7 cellular contexts compared by ENCODE assay signal in the genomic region with DNA sequence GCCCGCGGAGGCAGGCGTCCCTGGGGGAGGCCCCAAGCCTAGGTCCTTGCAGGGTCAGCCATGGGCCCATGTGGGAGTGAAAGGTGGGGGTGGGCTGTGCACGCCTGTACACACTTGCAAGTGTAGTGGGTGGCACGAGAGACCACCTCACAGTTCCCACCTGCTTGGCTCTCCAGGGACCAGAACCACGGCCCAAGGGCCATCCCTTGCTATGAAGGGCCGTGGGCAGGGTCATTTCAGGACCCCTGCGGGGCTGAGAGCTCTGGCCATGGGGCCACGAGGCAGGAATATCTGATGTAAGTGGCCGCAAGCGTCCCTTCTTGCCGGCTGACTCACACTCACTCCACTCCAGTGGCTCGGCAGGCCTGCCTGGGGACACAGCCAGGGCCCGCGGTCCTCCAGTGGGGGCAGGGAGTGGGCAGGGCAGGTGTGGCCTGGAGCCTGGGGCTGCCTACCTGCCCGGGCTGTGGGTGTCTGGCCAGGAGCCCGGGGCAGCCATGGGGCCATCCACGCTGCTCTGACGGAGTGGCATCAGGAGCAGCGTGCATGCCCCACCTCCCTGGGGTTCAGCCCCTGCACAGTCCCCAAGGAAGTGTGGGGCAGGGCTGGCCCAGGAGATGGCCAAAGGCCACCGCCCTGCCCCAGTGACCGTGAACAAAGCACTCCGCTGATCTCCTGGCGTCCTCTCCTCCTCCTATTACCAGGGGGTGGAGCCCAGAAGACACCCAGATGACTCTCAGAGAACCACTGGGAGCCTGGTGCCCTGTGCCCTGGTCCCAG. TPM values are rescaled to one million over a fixed set of nuclear protein-coding genes. Genes with fewer than 3 reads are reported as not detected.
A peak's percentile ranks its signal among the peaks of the same experiment; 100 is the strongest.
DNase-seq lines count a peak whose midpoint lies in the region; ATAC-seq, FAIRE-seq and TF ChIP-seq lines count a peak whose summit lies in the region.

No MANE protein-coding gene starts in this region.

- H3K36me3 Mint-ChIP-seq in central memory CD8-positive, alpha-beta T cell (ENCODE audit: insufficient read depth), result peaks cover 14% of the 10 kb centered on the region

- peak overlapping the region; percentile 95 for H3K4me2 ChIP-seq in OCI-LY3 (ENCODE audit: low read length)

- intact Hi-C loops in right lobe of liver (cut with DNase I) (no loop called here), testis (cut with DNase I; ENCODE audit: low total_unique reads) (no loop called here)

- peaks cover 35% of the 10 kb centered on the region for H3K4me1 Mint-ChIP-seq in central memory CD8-positive, alpha-beta T cell

- FAIRE-seq in H54 (lab: Jason Lieb, UNC), result peak; percentile 52

- H3K27me3 ChIP-seq in OCI-LY3 (ENCODE audit: low read depth, low read length), result no peaks in the 10 kb centered on the region
- no peaks in the 10 kb centered on the region for H3K27me3 ChIP-seq in right lobe of liver
- H3K27me3 ChIP-seq in testis, result no peaks in the 10 kb centered on the region

- no peak for TF ChIP-seq CTCF in OCI-LY3 (IDR thresholded peaks at IDR 0.05; ENCODE audit: low read depth, low read length)
- no peak for TF ChIP-seq CTCF in right lobe of liver (IDR thresholded peaks at IDR 0.05)
- TF ChIP-seq CTCF in testis (IDR thresholded peaks at IDR 0.05), result no peak

- DNase-seq in H54 (ENCODE audit: insufficient read length, low spot score) (peak; percentile 78), right lobe of liver (peak; percentile 91 to 97 (median 97)), testis (peak; percentile 81)
- no peak for DNase-seq in central memory CD8-positive, alpha-beta T cell (ENCODE audit: low spot score in 2 of 2)

- H3K4me3 ChIP-seq in OCI-LY3 (ENCODE audit: low read length) (peak overlapping the region; percentile 89), right lobe of liver (peak overlapping the region in 1 of 3 donors; percentile 69), testis (no peak overlapping the region)

- H3K36me3 ChIP-seq in OCI-LY3 (replicated peaks; ENCODE audit: low read depth, low read length) (no peaks in the 10 kb centered on the region), right lobe of liver (no peaks in the 10 kb centered on the region), testis (ENCODE audit: low read depth, missing control alignments) (no peaks in the 10 kb centered on the region)

- no peak for TF ChIP-seq POLR2A in H54 (IDR thresholded peaks at IDR 0.05; ENCODE audit: low read depth, low read length)
- peak; percentile 75 for TF ChIP-seq POLR2A in right lobe of liver (IDR thresholded peaks at IDR 0.05)
- no peak for TF ChIP-seq POLR2A in testis (IDR thresholded peaks at IDR 0.05)
- TF ChIP-seq POLR2A in GM18505 (IDR thresholded peaks at IDR 0.05; ENCODE audit: borderline replicate concordance, extremely low read depth, insufficient read depth, insufficient read length), result no peak

- peak overlapping the region; percentile 94 for H3K4me3 Mint-ChIP-seq in central memory CD8-positive, alpha-beta T cell

- H3K9ac ChIP-seq in OCI-LY3 (ENCODE audit: low read length), result peak overlapping the region; percentile 84

- H3K27ac ChIP-seq in OCI-LY3 (ENCODE audit: low read length) (peak overlapping the region; percentile 84), right lobe of liver (peak overlapping the region; percentile 99 to 100 (median 100)), testis (peak overlapping the region; percentile 96 to 100)

- H3K9me3 Mint-ChIP-seq in central memory CD8-positive, alpha-beta T cell, result no peaks in the 10 kb centered on the region

- H3K9me3 ChIP-seq in OCI-LY3 (ENCODE audit: insufficient read depth, low read length), result no peaks in the 10 kb centered on the region
- no peaks in the 10 kb centered on the region for H3K9me3 ChIP-seq in right lobe of liver
- H3K9me3 ChIP-seq in testis, result no peaks in the 10 kb centered on the region

- 34% methylated on average over 8 of the region's 24 CpGs for WGBS in right lobe of liver (ENCODE audit: insufficient coverage, low coverage, low lambda C conversion rate, missing lambda C conversion rate)
- 51 to 62% methylated on average over 7 to 24 of the region's 24 CpGs for WGBS in testis, 2 donors

- H3K4me1 ChIP-seq in OCI-LY3 (ENCODE audit: low read length) (peaks cover 57% of the 10 kb centered on the region), right lobe of liver (peaks cover 0 to 26% (median 12%) of the 10 kb centered on the region in 4 donors), testis (peaks cover 49% of the 10 kb centered on the region)

- H2AFZ ChIP-seq in OCI-LY3 (ENCODE audit: low read depth, low read length), result no peak overlapping the region

- H3K27me3 Mint-ChIP-seq in central memory CD8-positive, alpha-beta T cell, result no peaks in the 10 kb centered on the region

- H3K27ac Mint-ChIP-seq in central memory CD8-positive, alpha-beta T cell (ENCODE audit: low read depth), result peak overlapping the region; percentile 98

- peaks cover 24% of the 10 kb centered on the region; the same call in 1 of the 2 replicates for H3K79me2 ChIP-seq in OCI-LY3 (ENCODE audit: low read length)

- no peak for ATAC-seq in central memory CD8-positive, alpha-beta T cell (replicated peaks; ENCODE audit: extremely low read depth, poor library complexity, severe bottlenecking)
- ATAC-seq in right lobe of liver (peak; percentile 72 to 81 (median 76)), GM19455 (IDR thresholded peaks at IDR 0.05; ENCODE audit: unreplicated experiment) (no peak), GM18505 (IDR thresholded peaks at IDR 0.05; ENCODE audit: unreplicated experiment) (no peak)

- H4K20me1 ChIP-seq in OCI-LY3 (ENCODE audit: insufficient read depth, low read length), result no peaks in the 10 kb centered on the region

RNA-seq across cellular contexts. Expression of gene MKNK2, which starts 8.6 kb away (rescaled TPM):
- total RNA-seq in right lobe of liver (100 to 1,000 TPM in 4 of 6 experiments, 10 to 100 TPM in 2; 80.5 to 218 (median 117) TPM), testis (100 to 1,000 TPM in 1 of 2 donors, 10 to 100 TPM in 1; 93.0 to 103 TPM)
- 76.5 TPM for polyA plus RNA-seq in testis (ENCODE audit: insufficient read depth, low read depth, low replicate concordance)

RNA-seq across cellular contexts. Expression of gene MOB3A, which starts 36.5 kb away (rescaled TPM):
- total RNA-seq in right lobe of liver (10 to 100 TPM in 4 of 6 experiments, 1 to 10 TPM in 2; 8.3 to 13.8 (median 10.8) TPM), testis (10 to 100 TPM; 22.8 to 31.6 TPM)
- 17.8 TPM for polyA plus RNA-seq in testis (ENCODE audit: insufficient read depth, low read depth, low replicate concordance)

RNA-seq across cellular contexts. Expression of gene IZUMO4, which starts 37.1 kb away (rescaled TPM):
- total RNA-seq in right lobe of liver (1 to 10 TPM in 5 of 6 experiments, not detected in 1; 1.2 to 6.9 (median 4.2) TPM), testis (100 to 1,000 TPM; 208 to 276 TPM)
- 796 TPM for polyA plus RNA-seq in testis (ENCODE audit: insufficient read depth, low read depth, low replicate concordance)

RNA-seq across cellular contexts. Expression of gene BTBD2, which starts 44.1 kb away (rescaled TPM):
- total RNA-seq in right lobe of liver (10 to 100 TPM; 22.2 to 42.6 (median 29.2) TPM), testis (100 to 1,000 TPM in 1 of 2 donors, 10 to 100 TPM in 1; 61.1 to 117 TPM)
- 43.2 TPM for polyA plus RNA-seq in testis (ENCODE audit: insufficient read depth, low read depth, low replicate concordance)

Comparison
In these comparisons a context has a peak if more than half of its experiments do, and no peak if none do; other contexts are left out.
1. DNase-seq: peak in H54 (single experiment), right lobe of liver (3 of 3) and testis (single experiment); none in central memory CD8-positive, alpha-beta T cell (0 of 2).
2. ATAC-seq: peak in right lobe of liver (4 of 4); none in central memory CD8-positive, alpha-beta T cell (single experiment), GM19455 (single experiment) and GM18505 (single experiment).
3. RNA of gene IZUMO4, which starts 37.1 kb away (total RNA-seq): 208 to 276 TPM in testis; 1.2 to 6.9 TPM in right lobe of liver; every median in the first group is over 10 times any median in the second.
4. Peak in every context shown above with its lines, with median percentiles within 50 percentile points of each other: H3K27ac ChIP-seq.